ENCODE assay signal across 8 cellular contexts in the genomic region with DNA sequence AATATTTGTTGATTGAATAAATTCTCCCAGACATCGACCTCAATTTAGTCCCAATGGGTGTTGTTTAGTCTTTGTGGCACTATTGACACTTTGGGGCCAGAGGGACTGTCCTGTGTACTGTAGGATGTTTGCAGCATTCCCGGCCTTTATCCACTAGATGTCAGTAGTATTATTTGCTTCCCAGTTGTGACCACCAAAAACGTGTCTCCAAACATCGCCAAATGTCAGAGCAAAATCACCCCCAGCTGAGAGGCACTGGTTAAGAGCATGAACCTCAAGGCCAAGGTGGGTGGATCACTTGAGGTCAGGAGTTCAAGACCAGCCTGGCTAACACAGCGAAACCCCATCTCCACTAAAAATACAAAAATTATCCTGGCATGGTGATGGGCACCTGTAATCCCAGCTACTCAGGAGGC.
DNase-seq lines count a peak whose midpoint lies in the region; ATAC-seq and TF ChIP-seq lines count a peak whose summit lies in the region.

No MANE protein-coding gene starts in this region.

- H3K4me3 ChIP-seq in OCI-LY3 (ENCODE audit: low read length) (no peak overlapping the region), fibroblast of mammary gland (ENCODE audit: control insufficient read depth, low read depth, low read length) (no peak overlapping the region)

- TF ChIP-seq CTCF in OCI-LY3 (IDR thresholded peaks at IDR 0.05; ENCODE audit: low read depth, low read length) (0 out of 2 replicates have a peak, but pooled peaks have one; percentile 7), fibroblast of mammary gland (conservative IDR thresholded peaks at IDR 0.05; ENCODE audit: control insufficient read depth, insufficient read depth, low read depth, low read length) (peak; percentile 66)

- H3K9me3 ChIP-seq in OCI-LY3 (ENCODE audit: insufficient read depth, low read length) = peaks cover 3% of the 10 kb centered on the region; the same call in 1 of the 2 replicates

- no peak overlapping the region for H3K27ac ChIP-seq in OCI-LY3 (ENCODE audit: low read length)

- H3K9ac ChIP-seq in OCI-LY3 (ENCODE audit: low read length) = no peak overlapping the region

- no peaks in the 10 kb centered on the region for H3K4me1 ChIP-seq in OCI-LY3 (ENCODE audit: low read length)

- H3K36me3 ChIP-seq in OCI-LY3 (replicated peaks; ENCODE audit: low read depth, low read length) = no peaks in the 10 kb centered on the region

- H2AFZ ChIP-seq in OCI-LY3 (ENCODE audit: low read depth, low read length) = no peak overlapping the region

- no peak overlapping the region for H3K4me2 ChIP-seq in OCI-LY3 (ENCODE audit: low read length)

- ATAC-seq in GM18909 (IDR thresholded peaks at IDR 0.05; ENCODE audit: poor library complexity, unreplicated experiment) (no peak), HG02852 (IDR thresholded peaks at IDR 0.05; ENCODE audit: unreplicated experiment) (no peak)

- no peaks in the 10 kb centered on the region for H3K27me3 ChIP-seq in OCI-LY3 (ENCODE audit: low read depth, low read length)

- no peaks in the 10 kb centered on the region for H3K79me2 ChIP-seq in OCI-LY3 (ENCODE audit: low read length)

- peak; percentile 40 for DNase-seq in NCI-H82 (lab: John Stamatoyannopoulos, UW)
- no peak for DNase-seq in NCI-H82 treated with DMSO at 0.1 percent for 48 hours (lab: John Stamatoyannopoulos, UW; ENCODE audit: unreplicated experiment)
- DNase-seq in fibroblast of mammary gland (ENCODE audit: low read depth) = peak; percentile 62
- peak; percentile 51 for DNase-seq in superior temporal gyrus (ENCODE audit: extremely low spot score)
- no peak for DNase-seq in NCI-H524 (lab: John Stamatoyannopoulos, UW)

- no peaks in the 10 kb centered on the region for H4K20me1 ChIP-seq in OCI-LY3 (ENCODE audit: insufficient read depth, low read length)

Comparison
In these comparisons a context has a peak if more than half of its experiments do, and no peak if none do; other contexts are left out.
1. DNase-seq: peak in NCI-H82 (single experiment), fibroblast of mammary gland (single experiment) and superior temporal gyrus (single experiment); none in NCI-H82 treated with DMSO at 0.1 percent for 48 hours (single experiment) and NCI-H524 (0 of 2).